9 cellular contexts compared by ENCODE assay signal in the genomic region with DNA sequence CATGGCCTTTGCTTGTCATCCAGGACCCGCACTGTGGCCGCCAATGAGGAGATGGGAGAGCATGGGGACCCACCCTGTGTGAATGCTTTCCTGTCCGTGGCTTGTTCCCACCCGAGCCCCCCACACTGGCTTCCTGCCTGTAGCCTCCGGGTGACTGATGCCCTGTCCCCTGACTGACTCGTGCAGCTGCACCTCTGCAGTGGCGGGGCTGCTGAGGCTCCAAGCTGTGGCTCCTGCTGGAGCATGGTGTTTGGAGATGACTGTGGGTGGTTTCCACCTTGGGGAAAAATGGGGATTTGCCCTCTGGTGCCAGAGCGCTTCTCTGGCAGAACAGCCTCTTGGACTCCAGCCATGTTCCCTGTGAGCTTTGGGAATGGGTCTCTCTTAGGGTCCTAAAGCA. TPM values are rescaled to one million over a fixed set of nuclear protein-coding genes. Genes with fewer than 3 reads are reported as not detected.
DNase-seq lines count a peak whose midpoint lies in the region; ATAC-seq, FAIRE-seq and TF ChIP-seq lines count a peak whose summit lies in the region.
"Had no signal": no experiment of that assay in that cellular context is flagged by ENCODE, and none has a peak within 500 bp of the region (broad histone marks: within the 10 kb centered on the region; RNA-seq: fewer than 3 reads in every experiment).

No MANE protein-coding gene starts in this region.

- DNase-seq in D341Med (ENCODE audit: low spot score), result peak; percentile 24
- DNase-seq in GM12878 (ENCODE audit: low read depth, low spot score), result no peak
- DNase-seq in GM19240 (ENCODE audit: insufficient read length, low spot score), result no peak
- no peak for DNase-seq in NCI-H2227 (lab: John Stamatoyannopoulos, UW; ENCODE audit: unreplicated experiment)
- DNase-seq in T-helper 9 cell, result no peak
- no peak for DNase-seq in glomerular visceral epithelial cell (ENCODE audit: extremely low spot score)
- DNase-seq: retina had no signal

- no peaks in the 10 kb centered on the region for H3K9me3 ChIP-seq in Loucy (ENCODE audit: insufficient read depth, low read depth, low read length)
- H3K9me3 ChIP-seq in GM12878 (replicated peaks; ENCODE audit: control insufficient read depth, insufficient read depth, low read length), result no peaks in the 10 kb centered on the region
- no peaks in the 10 kb centered on the region for H3K9me3 ChIP-seq in neutrophil

- H4K20me1 ChIP-seq in Loucy (ENCODE audit: insufficient read depth, low read length, poor library complexity, severe bottlenecking) (no peaks in the 10 kb centered on the region), GM12878 (ENCODE audit: control insufficient read depth, insufficient read depth) (no peaks in the 10 kb centered on the region)

- TF ChIP-seq CTCF in Loucy (conservative IDR thresholded peaks at IDR 0.05; ENCODE audit: low read length) (no peak), GM12878 (IDR thresholded peaks at IDR 0.05 in 2 of 3, conservative IDR thresholded peaks at IDR 0.05 in 1 of 3; ENCODE audit: control insufficient read depth in 2 of 3, extremely low read depth in 1 of 3, insufficient read depth in 1 of 3, low read depth in 3 of 3, low read length in 3 of 3) (no peak), neutrophil (IDR thresholded peaks at IDR 0.05) (no peak)

- H3K9ac ChIP-seq in Loucy (ENCODE audit: low read depth, low read length, poor library complexity, severe bottlenecking), result no peak overlapping the region
- no peak overlapping the region; the same call in 1 of the 2 replicates for H3K9ac ChIP-seq in GM12878 (ENCODE audit: control insufficient read depth, insufficient read depth, low read length)

- H2AFZ ChIP-seq in Loucy (ENCODE audit: low read length), result no peak overlapping the region
- H2AFZ ChIP-seq in GM12878 (ENCODE audit: control insufficient read depth, low read depth, low read length), result no peak overlapping the region

- H3K79me2 ChIP-seq in Loucy (ENCODE audit: insufficient read depth, low read length) (peaks cover 12% of the 10 kb centered on the region; the same call in 1 of the 2 replicates), GM12878 (ENCODE audit: control insufficient read depth, insufficient read depth, low read length) (peaks cover 41% of the 10 kb centered on the region)

- H3K4me1 ChIP-seq in Loucy (ENCODE audit: insufficient read depth, low read length, poor library complexity, severe bottlenecking), result peaks cover 29% of the 10 kb centered on the region
- H3K4me1 ChIP-seq in GM12878 (ENCODE audit: control insufficient read depth, insufficient read depth, low read length), result peaks cover 46% of the 10 kb centered on the region
- H3K4me1 ChIP-seq in neutrophil (ENCODE audit: control insufficient read depth in 1 of 2, insufficient read depth in 1 of 2, low read depth in 1 of 2, low read length in 1 of 2), result peaks cover 21 to 26% of the 10 kb centered on the region in 2 experiments

- WGBS in GM12878 (ENCODE audit: insufficient coverage, insufficient replicate concordance, low lambda C conversion rate, missing lambda C conversion rate), result 0% methylated on average over 8 of the region's 8 CpGs

- SMC1A ChIA-PET in GM12878 (lab: Charles Lee; ENCODE audit: uncharacterized antibody, unreplicated experiment), result interaction anchor here (0.7 to 11.7 kb wide), 16 partner anchors 8 to 306 kb away, joined by 3 to 68 read pairs (median 4); no protein-coding TSS in a partner anchor

- POLR2A ChIA-PET in GM12878 (lab: Charles Lee), result interaction anchor here (0.5 to 2.3 kb wide), 4 partner anchors 8 to 1228 kb away, joined by 3 to 10 read pairs (median 7); no protein-coding TSS in a partner anchor

- intact Hi-C loops in GM12878 (cut with micrococcal nuclease; ENCODE audit: unreplicated experiment), result loop anchor here (1.0 to 10.0 kb wide), 5 partner anchors 15 to 363 kb away; no protein-coding TSS in a partner anchor

- in situ Hi-C loops in GM12878 (cut with MboI), result no loop called here

- H3K36me3 ChIP-seq in Loucy (ENCODE audit: insufficient read depth, low read length) (no peaks in the 10 kb centered on the region), GM12878 (ENCODE audit: control insufficient read depth in 2 of 2, insufficient read depth in 2 of 2, low read length in 1 of 2) (no peaks in the 10 kb centered on the region), neutrophil (no peaks in the 10 kb centered on the region)

- H3K27me3 ChIP-seq in Loucy (ENCODE audit: insufficient read depth, low read length, poor library complexity, severe bottlenecking), result peaks cover 4% of the 10 kb centered on the region
- H3K27me3 ChIP-seq in GM12878 (replicated peaks in 1 of 2; ENCODE audit: control insufficient read depth in 2 of 2, insufficient read depth in 2 of 2, low read length in 1 of 2), result no peaks in the 10 kb centered on the region
- peaks cover 43% of the 10 kb centered on the region for H3K27me3 ChIP-seq in neutrophil

- peak; percentile 28 for ATAC-seq in GM12878

- peak overlapping the region; percentile 100 for H3K4me3 ChIP-seq in Loucy (ENCODE audit: low read length, poor library complexity, severe bottlenecking)
- H3K4me3 ChIP-seq in GM12878, result peak overlapping the region; percentile 92
- H3K4me3 ChIP-seq in neutrophil (ENCODE audit: low read depth in 1 of 2, low read length in 1 of 2), result peak overlapping the region; percentile 92 to 97

- peak in 1 of 2 experiments; percentile 25; a peak in 2 of 4 replicates for TF ChIP-seq EP300 in GM12878 (IDR thresholded peaks at IDR 0.05; ENCODE audit: borderline replicate concordance in 1 of 2, control insufficient read depth in 1 of 2, low read depth in 2 of 2, low read length in 2 of 2)

- RAD21 ChIA-PET in GM12878 (lab: Charles Lee; ENCODE audit: unreplicated experiment), result interaction anchor here (0.7 to 6.7 kb wide), 12 partner anchors 14 to 349 kb away, joined by 3 to 59 read pairs (median 4); no protein-coding TSS in a partner anchor

- H3F3A ChIP-seq in Loucy (ENCODE audit: low read depth), result peaks cover 10% of the 10 kb centered on the region

- no TSS peak for BruUV-seq in GM12878 (replicated peaks; lab: Mats Ljungman, UMichigan)

- TF ChIP-seq RAD21 in GM12878 (IDR thresholded peaks at IDR 0.05; ENCODE audit: insufficient read depth, low read depth, low read length), result no peak

- peak overlapping the region; percentile 100 for H3K4me2 ChIP-seq in Loucy (ENCODE audit: low read depth, low read length, poor library complexity, severe bottlenecking)
- peak overlapping the region; percentile 94 for H3K4me2 ChIP-seq in GM12878 (ENCODE audit: control insufficient read depth, insufficient read depth)

- CTCF ChIA-PET in GM12878 (lab: Yijun Ruan, JAX), result interaction anchor here (0.9 to 6.7 kb wide), 9 partner anchors 9 to 358 kb away, joined by 3 to 63 read pairs (median 4); no protein-coding TSS in a partner anchor

- no peaks in the 10 kb centered on the region for H3K9me2 ChIP-seq in Loucy (replicated peaks; ENCODE audit: low read depth, low read length)

- peak; percentile 52; the same call in 1 of the 2 replicates for TF ChIP-seq POLR2A in GM12878 (IDR thresholded peaks at IDR 0.05; ENCODE audit: low read depth, low read length)

- FAIRE-seq in GM12878 (lab: Jason Lieb, UNC), result no peak

- H3K27ac ChIP-seq in GM12878 (ENCODE audit: control insufficient read depth, insufficient read depth), result peak overlapping the region; percentile 51; the same call in 1 of the 2 replicates
- H3K27ac ChIP-seq in neutrophil, result peak overlapping the region; percentile 97

TF ChIP-seq in GM12878, 131 proteins besides CTCF, POLR2A, EP300 and RAD21 (continues in another document):
- TF ChIP-seq FOXM1 (IDR thresholded peaks at IDR 0.05; ENCODE audit: low read depth, low read length) (0 out of 2 replicates have a peak, but pooled peaks have one; percentile 30), TBL1XR1 (IDR thresholded peaks at IDR 0.05; ENCODE audit: low read depth, low read length) (no peak), BHLHE40 (IDR thresholded peaks at IDR 0.05; ENCODE audit: borderline replicate concordance in 1 of 2, low read depth in 2 of 2, low read length in 1 of 2) (peak; percentile 46 to 76; a peak in 3 of 4 replicates), EED (IDR thresholded peaks at IDR 0.05; ENCODE audit: low read depth) (peak; percentile 85), CREM (IDR thresholded peaks at IDR 0.05; ENCODE audit: low read depth) (peak; percentile 25; the same call in 1 of the 2 replicates)
- TF ChIP-seq, protein P1, sequence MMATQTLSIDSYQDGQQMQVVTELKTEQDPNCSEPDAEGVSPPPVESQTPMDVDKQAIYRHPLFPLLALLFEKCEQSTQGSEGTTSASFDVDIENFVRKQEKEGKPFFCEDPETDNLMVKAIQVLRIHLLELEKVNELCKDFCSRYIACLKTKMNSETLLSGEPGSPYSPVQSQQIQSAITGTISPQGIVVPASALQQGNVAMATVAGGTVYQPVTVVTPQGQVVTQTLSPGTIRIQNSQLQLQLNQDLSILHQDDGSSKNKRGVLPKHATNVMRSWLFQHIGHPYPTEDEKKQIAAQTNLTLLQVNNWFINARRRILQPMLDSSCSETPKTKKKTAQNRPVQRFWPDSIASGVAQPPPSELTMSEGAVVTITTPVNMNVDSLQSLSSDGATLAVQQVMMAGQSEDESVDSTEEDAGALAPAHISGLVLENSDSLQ (IDR thresholded peaks at IDR 0.05), result 0 out of 2 replicates have a peak, but pooled peaks have one; percentile 5

RNA-seq across cellular contexts. Expression of a gene that starts 2.1 kb away (rescaled TPM):
- total RNA-seq in GM12878 (2013; cell fraction: nucleolus; rRNA removed), result 70.4 and 80.7 TPM in 2 replicates
- total RNA-seq in GM12878 (2014; rRNA removed), result 12.3 and 14.2 TPM in 2 replicates
- 14.6 and 15.0 TPM in 2 replicates for total RNA-seq in GM12878 (2014; rRNA removed; fragmentation: Illumina TruSeq; extraction: Trizol)
- 35.5 and 37.0 TPM in 2 replicates for total RNA-seq in GM12878 (2021)
- polyA plus RNA-seq in GM12878 (2011; ENCODE audit: low read depth), result 10.3 TPM
- 12.3 and 14.4 TPM in 2 replicates for polyA plus RNA-seq in GM12878 (2011; rRNA removed)
- 11.2 and 14.2 TPM in 2 replicates for polyA plus RNA-seq in GM12878 (2011; cell fraction: cytosol; rRNA removed)
- 11.2 and 12.9 TPM in 2 replicates for polyA plus RNA-seq in GM12878 (2011; cell fraction: nucleus; rRNA removed)
- polyA plus RNA-seq in GM12878 (2012), result 13.4 and 15.8 TPM in 2 replicates
- 25.9 and 30.3 TPM in 2 replicates for polyA plus RNA-seq in GM12878 (2014; fragmentation: Illumina TruSeq; extraction: Trizol)
- 1 to 10 TPM; 2.1 to 5.5 TPM for polyA plus RNA-seq in GM12878 (2014; fragmentation: Nextera tagmentation; extraction: Ambion mirVana)
- 19.5 and 19.6 TPM in 2 replicates for polyA plus RNA-seq in GM12878 (2014; rRNA removed)
- polyA plus RNA-seq in GM12878 (2016; fragmentation: Nextera tagmentation; extraction: Ambion mirVana), result 10 to 100 TPM in 1 of 2 experiments, 1 to 10 TPM in 1; 3.5 to 20.0 TPM
- polyA minus RNA-seq in GM12878 (2011; rRNA and poly(A)+ RNA removed), result 11.3 and 16.2 TPM in 2 replicates
- 4.8 and 6.5 TPM in 2 replicates for polyA minus RNA-seq in GM12878 (2011; cell fraction: cytosol; rRNA and poly(A)+ RNA removed)
- polyA minus RNA-seq in GM12878 (2011; cell fraction: nucleus; rRNA and poly(A)+ RNA removed), result 3.9 and 5.7 TPM in 2 replicates
